8 cellular contexts compared by ENCODE assay signal in genomic region chr6:122476131-122476530, GRCh38. TPM values are rescaled to one million over a fixed set of nuclear protein-coding genes. Genes with fewer than 3 reads are reported as not detected.
A peak's percentile ranks its signal among the peaks of the same experiment; 100 is the strongest.
DNase-seq lines count a peak whose midpoint lies in the region; ATAC-seq, FAIRE-seq and TF ChIP-seq lines count a peak whose summit lies in the region.

No MANE protein-coding gene starts in this region.

- DNase-seq in Calu3 (no peak), Karpas-422 (peak; percentile 47), astrocyte (ENCODE audit: low read depth) (peak; percentile 1), lung microvascular endothelial cell (ENCODE audit: low read depth in 2 of 2) (peak; percentile 33 to 44)

- H3K4me3 ChIP-seq in Karpas-422 (ENCODE audit: low read length) = no peak overlapping the region
- no peak overlapping the region for H3K4me3 ChIP-seq in astrocyte (ENCODE audit: insufficient read depth, low read depth, low read length)

- H3K36me3 ChIP-seq in Karpas-422 (ENCODE audit: insufficient read depth, low read length) (no peaks in the 10 kb centered on the region), astrocyte (ENCODE audit: insufficient read depth, low read length) (no peaks in the 10 kb centered on the region)

- H3K9me3 ChIP-seq in Karpas-422 (ENCODE audit: low read length) (no peaks in the 10 kb centered on the region), astrocyte (ENCODE audit: insufficient read depth, low read depth, low read length) (no peaks in the 10 kb centered on the region)

- TF ChIP-seq CTCF in Calu3 (IDR thresholded peaks at IDR 0.05; ENCODE audit: unreplicated experiment) (peak; percentile 53), astrocyte (IDR thresholded peaks at IDR 0.05; ENCODE audit: insufficient read depth, low read depth, low read length) (peak; percentile 46)

- no peak overlapping the region for H3K9ac ChIP-seq in Karpas-422 (ENCODE audit: low read length)
- no peak overlapping the region for H3K9ac ChIP-seq in astrocyte (ENCODE audit: low read length)

- H3K79me2 ChIP-seq in Karpas-422 (ENCODE audit: low read length) (peaks cover 14% of the 10 kb centered on the region), astrocyte (ENCODE audit: insufficient read depth, low read length) (peaks cover 6% of the 10 kb centered on the region)

- no peaks in the 10 kb centered on the region for H3K4me1 Mint-ChIP-seq in Calu3 (ENCODE audit: low read depth, unreplicated experiment)
- H3K4me1 Mint-ChIP-seq in astrocyte (ENCODE audit: low read depth, unreplicated experiment) = no peaks in the 10 kb centered on the region

- CTCF ChIA-PET in Calu3 (lab: Charles Lee) = no interaction called here

- H3K4me3 Mint-ChIP-seq in Calu3 (ENCODE audit: low read depth, unreplicated experiment) = no peak overlapping the region
- no peak overlapping the region for H3K4me3 Mint-ChIP-seq in astrocyte (ENCODE audit: unreplicated experiment)

- H3K4me2 ChIP-seq in Karpas-422 (ENCODE audit: low read depth, low read length, poor library complexity, severe bottlenecking) (no peak overlapping the region), astrocyte (ENCODE audit: low read length) (no peak overlapping the region)

- no TSS peak for BruUV-seq in Calu3 (replicated peaks; lab: Mats Ljungman, UMichigan)

- H3K27me3 Mint-ChIP-seq in Calu3 (ENCODE audit: unreplicated experiment) (no peaks in the 10 kb centered on the region), astrocyte (ENCODE audit: low read depth, unreplicated experiment) (no peaks in the 10 kb centered on the region)

- H3K27ac Mint-ChIP-seq in Calu3 (ENCODE audit: unreplicated experiment) (no peak overlapping the region), astrocyte (ENCODE audit: unreplicated experiment) (no peak overlapping the region)

- H3K36me3 Mint-ChIP-seq in Calu3 (ENCODE audit: insufficient read depth, unreplicated experiment) = peaks cover 13% of the 10 kb centered on the region
- H3K36me3 Mint-ChIP-seq in astrocyte (ENCODE audit: low read depth, unreplicated experiment) = no peaks in the 10 kb centered on the region

- no peaks in the 10 kb centered on the region for H3K9me2 ChIP-seq in Karpas-422 (replicated peaks; ENCODE audit: insufficient read depth, low read length)

- intact Hi-C loops in Calu3 (cut with micrococcal nuclease; ENCODE audit: unreplicated experiment) = loop anchor here (1.0 to 10.0 kb wide), 4 partner anchors 54 to 363 kb away; no protein-coding TSS in a partner anchor

- FAIRE-seq in astrocyte (lab: Jason Lieb, UNC) = no peak

- peaks cover 6% of the 10 kb centered on the region for H3K4me1 ChIP-seq in Karpas-422 (ENCODE audit: low read length)
- H3K4me1 ChIP-seq in astrocyte (ENCODE audit: insufficient read depth, low read length) = no peaks in the 10 kb centered on the region

- ATAC-seq in GM21515 (IDR thresholded peaks at IDR 0.05; ENCODE audit: unreplicated experiment) (no peak), HG02759 (IDR thresholded peaks at IDR 0.05; ENCODE audit: unreplicated experiment) (no peak), HG03342 (IDR thresholded peaks at IDR 0.05; ENCODE audit: unreplicated experiment) (no peak), HG03097 (IDR thresholded peaks at IDR 0.05; ENCODE audit: low FRiP score, unreplicated experiment) (no peak)

- H4K20me1 ChIP-seq in Karpas-422 (ENCODE audit: insufficient read depth, low read depth, low read length) (no peaks in the 10 kb centered on the region), astrocyte (ENCODE audit: insufficient read depth, low read length) (no peaks in the 10 kb centered on the region)

- no peaks in the 10 kb centered on the region for H3K9me3 Mint-ChIP-seq in Calu3 (ENCODE audit: low read depth, unreplicated experiment)
- H3K9me3 Mint-ChIP-seq in astrocyte (ENCODE audit: unreplicated experiment) = no peaks in the 10 kb centered on the region

- H3K27ac ChIP-seq in Karpas-422 (ENCODE audit: low read length) (no peak overlapping the region), astrocyte (ENCODE audit: low read depth, low read length) (no peak overlapping the region)

- H3K27me3 ChIP-seq in Karpas-422 (ENCODE audit: low read length) (no peaks in the 10 kb centered on the region), astrocyte (ENCODE audit: insufficient read depth, low read length) (no peaks in the 10 kb centered on the region)

- H2AFZ ChIP-seq in Karpas-422 (ENCODE audit: low read length) (no peak overlapping the region), astrocyte (ENCODE audit: low read depth, low read length) (no peak overlapping the region)

RNA-seq across cellular contexts. Expression of gene SERINC1, which starts 4.5 kb away (rescaled TPM):
- 117 and 125 TPM in 2 replicates for total RNA-seq in Calu3 (2022)
- 43.7 and 70.1 TPM in 2 replicates for total RNA-seq in Karpas-422 (2014; rRNA removed; shearing (Covaris generic); ENCODE audit: low replicate concordance)
- 203 and 227 TPM in 2 replicates for total RNA-seq in astrocyte
- 152 and 270 TPM in 2 replicates for total RNA-seq in lung microvascular endothelial cell
